ENCODE assay signal across 1 cellular context in genomic region chr20:32685541-32686529, GRCh38.
TF ChIP-seq lines count a peak whose summit lies in the region.

No MANE protein-coding gene starts in this region.

TF ChIP-seq in HepG2, 621 proteins besides CTCF, POLR2A, EP300 and RAD21 (continued from another document and continues in another):
- TF ChIP-seq SP5 (CRISPR knock-in tag; IDR thresholded peaks at IDR 0.05; ENCODE audit: borderline replicate concordance, low read depth) (peak; percentile 81), PRPF4 (IDR thresholded peaks at IDR 0.05; ENCODE audit: low read depth, low read length, poor library complexity, severe bottlenecking) (no peak), XBP1 (CRISPR knock-in tag; IDR thresholded peaks at IDR 0.05) (0 out of 2 replicates have a peak, but pooled peaks have one; percentile 36), SPEN (CRISPR knock-in tag; IDR thresholded peaks at IDR 0.05; ENCODE audit: low read depth) (peak; percentile 93), NFKB2 (CRISPR knock-in tag; IDR thresholded peaks at IDR 0.05; ENCODE audit: borderline replicate concordance) (peak; percentile 77; the same call in 1 of the 2 replicates), ZBTB14 (CRISPR knock-in tag; IDR thresholded peaks at IDR 0.05) (peak; percentile 37; the same call in 1 of the 2 replicates), NR0B2 (CRISPR knock-in tag; IDR thresholded peaks at IDR 0.05) (no peak; the same call in 1 of the 2 replicates), PRDM4 (CRISPR knock-in tag; IDR thresholded peaks at IDR 0.05; ENCODE audit: borderline replicate concordance) (no peak), LCORL (IDR thresholded peaks at IDR 0.05) (peak; percentile 92), LCORL (CRISPR knock-in tag; IDR thresholded peaks at IDR 0.05) (peak; percentile 100), TFE3 (CRISPR knock-in tag; IDR thresholded peaks at IDR 0.05) (peak; percentile 82), ASH2L (IDR thresholded peaks at IDR 0.05; ENCODE audit: insufficient read length, low read depth, low read length) (peak; percentile 100), ZFP91 (CRISPR knock-in tag; IDR thresholded peaks at IDR 0.05; ENCODE audit: borderline replicate concordance) (peak; percentile 89), NFRKB (IDR thresholded peaks at IDR 0.05) (no peak), ZNF180 (CRISPR knock-in tag; IDR thresholded peaks at IDR 0.05; ENCODE audit: borderline replicate concordance, low read depth) (no peak; the same call in 1 of the 2 replicates), CREB3 (CRISPR knock-in tag; IDR thresholded peaks at IDR 0.05) (peak; percentile 53; the same call in 1 of the 2 replicates), TEF (CRISPR knock-in tag; IDR thresholded peaks at IDR 0.05) (peak; percentile 92; the same call in 1 of the 2 replicates), NR1H2 (CRISPR knock-in tag; IDR thresholded peaks at IDR 0.05; ENCODE audit: borderline replicate concordance, low read depth) (no peak; the same call in 1 of the 2 replicates), ZNF720 (CRISPR knock-in tag; IDR thresholded peaks at IDR 0.05) (no peak), SALL2 (CRISPR knock-in tag; IDR thresholded peaks at IDR 0.05) (peak; percentile 32), ZNF710 (CRISPR knock-in tag; IDR thresholded peaks at IDR 0.05; ENCODE audit: borderline replicate concordance) (peak; percentile 91; the same call in 1 of the 2 replicates), MLX (CRISPR knock-in tag; IDR thresholded peaks at IDR 0.05) (peak; percentile 93), ZSCAN12 (CRISPR knock-in tag; IDR thresholded peaks at IDR 0.05) (peak; percentile 76), PATZ1 (CRISPR knock-in tag; IDR thresholded peaks at IDR 0.05) (peak; percentile 81), TBP (CRISPR knock-in tag; IDR thresholded peaks at IDR 0.05) (no peak), ZNF703 (CRISPR knock-in tag; IDR thresholded peaks at IDR 0.05; ENCODE audit: borderline replicate concordance) (peak; percentile 68; the same call in 1 of the 2 replicates), ZMAT5 (CRISPR knock-in tag; IDR thresholded peaks at IDR 0.05; ENCODE audit: borderline replicate concordance, low read depth) (no peak), ARID3A (IDR thresholded peaks at IDR 0.05; ENCODE audit: low read depth, low read length) (peak; percentile 99), ZNF777 (CRISPR knock-in tag; IDR thresholded peaks at IDR 0.05) (0 out of 2 replicates have a peak, but pooled peaks have one; percentile 23)
